11 cellular contexts compared by ENCODE assay signal in genomic region chr1:156060937-156061636, GRCh38. TPM values are rescaled to one million over a fixed set of nuclear protein-coding genes. Genes with fewer than 3 reads are reported as not detected.
DNase-seq lines count a peak whose midpoint lies in the region; ATAC-seq, FAIRE-seq and TF ChIP-seq lines count a peak whose summit lies in the region.
"Had no signal": no experiment of that assay in that cellular context is flagged by ENCODE, and none has a peak within 500 bp of the region (broad histone marks: within the 10 kb centered on the region; RNA-seq: fewer than 3 reads in every experiment).

Gene RAB25, plus strand, starts transcription at chr1:156061160. Its CDS starts 241 bp downstream, at chr1:156061401.

- intact Hi-C loops in CD4-positive, alpha-beta memory T cell (cut with micrococcal nuclease) = no loop called here

- no peaks in the 10 kb centered on the region for H3K27me3 Mint-ChIP-seq in CD4-positive, alpha-beta memory T cell

- peaks cover 3% of the 10 kb centered on the region for H3K79me2 ChIP-seq in mesendoderm (ENCODE audit: control insufficient read depth, insufficient read depth, low read length)

- peak within 1 kb of the TSS; percentile 58 for H3K4ac ChIP-seq in mesendoderm (ENCODE audit: low read depth, low read length)

- no peak for ATAC-seq in GM21390 (IDR thresholded peaks at IDR 0.05; ENCODE audit: unreplicated experiment)
- ATAC-seq: activated T-cell treated with anti-CD3 and anti-CD28 coated beads, Interleukin-2, amount 50 U/mL, for 4 hours had no signal

- no peak within 1 kb of the TSS for H2BK120ac ChIP-seq in mesendoderm (ENCODE audit: low read depth, low read length)

- H2AK5ac ChIP-seq in mesendoderm (ENCODE audit: low read length) = no peak within 1 kb of the TSS

- H2BK5ac ChIP-seq in mesendoderm (ENCODE audit: low read length) = peak within 1 kb of the TSS; percentile 87

- no peaks in the 10 kb centered on the region for H3K4me1 ChIP-seq in CD4-positive, alpha-beta memory T cell (ENCODE audit: insufficient read depth, low read length)
- H3K4me1 ChIP-seq in mesendoderm (ENCODE audit: control insufficient read depth, low read depth, low read length) = peaks cover 5% of the 10 kb centered on the region
- no peaks in the 10 kb centered on the region for H3K4me1 ChIP-seq in effector memory CD4-positive, alpha-beta T cell (ENCODE audit: control insufficient read depth, insufficient read depth, low read length, poor library complexity, severe bottlenecking)

- no peak for TF ChIP-seq CTCF in bronchial epithelial cell (IDR thresholded peaks at IDR 0.05; ENCODE audit: insufficient read depth, low read length, severe bottlenecking)
- no peak for TF ChIP-seq CTCF in coronary artery (IDR thresholded peaks at IDR 0.05)

- no peak for FAIRE-seq in bronchial epithelial cell (lab: Jason Lieb, UNC)

- CTCF ChIA-PET in CD4-positive, alpha-beta memory T cell (lab: Charles Lee; ENCODE audit: partially characterized antibody) = no interaction called here

- H3K9me3 Mint-ChIP-seq in CD4-positive, alpha-beta memory T cell = no peaks in the 10 kb centered on the region
- H3K9me3 Mint-ChIP-seq: activated T-cell treated with anti-CD3 and anti-CD28 coated beads, Interleukin-2, amount 50 U/mL, for 4 hours had no signal

- peaks cover 2 to 9% (median 6%) of the 10 kb centered on the region in 4 donors for H3K4me1 Mint-ChIP-seq in CD4-positive, alpha-beta memory T cell

- DNase-seq in CD4-positive, alpha-beta memory T cell = peak in 2 of 5 donors; percentile 13 to 16
- DNase-seq in NCI-H1105 treated with DMSO at 0.1 percent for 48 hours (lab: John Stamatoyannopoulos, UW) (peak; percentile 43), bronchial epithelial cell (ENCODE audit: low read depth) (peak; percentile 88), mesendoderm (peak; percentile 93), coronary artery (ENCODE audit: low spot score) (no peak)
- no peak for DNase-seq in effector memory CD4-positive, alpha-beta T cell
- no peak for DNase-seq in activated naive CD4-positive, alpha-beta T cell treated with anti-CD3 and anti-CD28 coated beads, Interleukin-2, amount 50 U/mL, for 16 hours
- DNase-seq: activated T-cell treated with anti-CD3 and anti-CD28 coated beads, Interleukin-2, amount 50 U/mL, for 4 hours; effector CD8-positive, alpha-beta T cell had no signal

- H3K27me3 ChIP-seq in CD4-positive, alpha-beta memory T cell (ENCODE audit: insufficient read depth, low read length) = no peaks in the 10 kb centered on the region
- H3K27me3 ChIP-seq in bronchial epithelial cell (ENCODE audit: control insufficient read depth, insufficient read depth, low read length) (no peaks in the 10 kb centered on the region), mesendoderm (ENCODE audit: insufficient read depth, low read length, poor library complexity) (no peaks in the 10 kb centered on the region)
- H3K27me3 ChIP-seq in effector memory CD4-positive, alpha-beta T cell (replicated peaks; ENCODE audit: control insufficient read depth, insufficient read depth, low read length, poor library complexity, severe bottlenecking) = no peaks in the 10 kb centered on the region

- no peak within 1 kb of the TSS for H3K4me3 ChIP-seq in CD4-positive, alpha-beta memory T cell (ENCODE audit: low read length in 2 of 2)
- peak within 1 kb of the TSS; percentile 55 for H3K4me3 ChIP-seq in bronchial epithelial cell (ENCODE audit: low read depth, low read length)
- H3K4me3 ChIP-seq in mesendoderm (ENCODE audit: low read length) = peak within 1 kb of the TSS; percentile 2
- H3K4me3 ChIP-seq in coronary artery = no peak within 1 kb of the TSS
- H3K4me3 ChIP-seq in effector memory CD4-positive, alpha-beta T cell (ENCODE audit: insufficient read depth, low read depth, low read length, poor library complexity, severe bottlenecking) = no peak within 1 kb of the TSS

- no peak within 1 kb of the TSS for H3K27ac ChIP-seq in CD4-positive, alpha-beta memory T cell (ENCODE audit: low read depth, low read length)
- H3K27ac ChIP-seq in mesendoderm (ENCODE audit: low read depth, low read length) = peak within 1 kb of the TSS; percentile 76
- no peak within 1 kb of the TSS for H3K27ac ChIP-seq in coronary artery
- no peak within 1 kb of the TSS for H3K27ac ChIP-seq in effector memory CD4-positive, alpha-beta T cell (ENCODE audit: insufficient read depth, low read length, poor library complexity, severe bottlenecking)

- peak within 1 kb of the TSS; percentile 68 for H3K9ac ChIP-seq in mesendoderm (ENCODE audit: low read length)

- no CpG with 5 or more reads among the region's 11 CpGs for WGBS in mesendoderm (ENCODE audit: extremely low coverage, insufficient coverage, low lambda C conversion rate)

- no peaks in the 10 kb centered on the region for H3K9me3 ChIP-seq in CD4-positive, alpha-beta memory T cell (ENCODE audit: control insufficient read depth in 1 of 2, low read length in 2 of 2)
- no peaks in the 10 kb centered on the region for H3K9me3 ChIP-seq in effector memory CD4-positive, alpha-beta T cell (ENCODE audit: control insufficient read depth, low read length)

- H3K18ac ChIP-seq in mesendoderm (ENCODE audit: low read length) = peak within 1 kb of the TSS; percentile 64

- peak within 1 kb of the TSS; percentile 65 for H3K4me2 ChIP-seq in mesendoderm (ENCODE audit: low read length)

- no peak within 1 kb of the TSS for H4K8ac ChIP-seq in mesendoderm (ENCODE audit: low read depth, low read length)

- peak within 1 kb of the TSS; percentile 86 for H3K56ac ChIP-seq in mesendoderm (ENCODE audit: low read length)

- no peak within 1 kb of the TSS for H4K5ac ChIP-seq in mesendoderm (ENCODE audit: low read length)

- no peaks in the 10 kb centered on the region for H3K79me1 ChIP-seq in mesendoderm (ENCODE audit: low read length)

- peak within 1 kb of the TSS; percentile 94 for H3K23ac ChIP-seq in mesendoderm (ENCODE audit: low read length)

- no peaks in the 10 kb centered on the region for H3K36me3 ChIP-seq in CD4-positive, alpha-beta memory T cell (ENCODE audit: insufficient read depth, low read length)
- H3K36me3 ChIP-seq in bronchial epithelial cell (ENCODE audit: control insufficient read depth, insufficient read depth, low read length) = peaks cover 2% of the 10 kb centered on the region
- H3K36me3 ChIP-seq in mesendoderm (ENCODE audit: control insufficient read depth, insufficient read depth, low read length) = no peaks in the 10 kb centered on the region
- peaks cover 3% of the 10 kb centered on the region for H3K36me3 ChIP-seq in effector memory CD4-positive, alpha-beta T cell (ENCODE audit: control insufficient read depth, insufficient read depth, low read length)

- H3K27ac Mint-ChIP-seq in CD4-positive, alpha-beta memory T cell = peak within 1 kb of the TSS in 4 of 7 donors; percentile 41 to 67 (median 58)

- H2BK15ac ChIP-seq in mesendoderm (replicated peaks; ENCODE audit: low read depth) = peak within 1 kb of the TSS; percentile 76

- peak within 1 kb of the TSS in 3 of 8 donors; percentile 25 to 69 (median 61) for H3K4me3 Mint-ChIP-seq in CD4-positive, alpha-beta memory T cell
- H3K4me3 Mint-ChIP-seq: activated T-cell treated with anti-CD3 and anti-CD28 coated beads, Interleukin-2, amount 50 U/mL, for 4 hours; CD14-positive monocyte had no signal

- H3K36me3 Mint-ChIP-seq in CD4-positive, alpha-beta memory T cell = peaks cover 0 to 8% of the 10 kb centered on the region in 2 donors

- POLR2A ChIA-PET in CD4-positive, alpha-beta memory T cell (lab: Charles Lee; ENCODE audit: partially characterized antibody) = interaction anchor here (1.5 kb wide), 1 partner anchor 738 kb away, joined by 3 read pairs; no protein-coding TSS in a partner anchor

RNA-seq across cellular contexts. Expression of gene RAB25, which starts in this region (rescaled TPM):
- total RNA-seq in CD4-positive, alpha-beta memory T cell = 1 to 10 TPM in 1 of 2 experiments, under 1 TPM in 1; 0.53 to 1.5 TPM
- polyA plus RNA-seq in CD4-positive, alpha-beta memory T cell = 1 to 10 TPM; 5.9 to 6.6 TPM
- total RNA-seq in bronchial epithelial cell = 30.3 and 83.7 TPM in 2 replicates
- polyA plus RNA-seq in mesendoderm (2013, experiment 1 of 2) = 49.9 TPM
- polyA plus RNA-seq in mesendoderm (2013, experiment 2 of 2) = 48.3 TPM
- polyA plus RNA-seq: CD14-positive monocyte had no signal

Comparison
In these comparisons a context has a peak if more than half of its experiments do, and no peak if none do; other contexts are left out.
1. RNA of gene RAB25 (total RNA-seq): 30.3 to 83.7 TPM in bronchial epithelial cell; 0.53 to 1.5 TPM in CD4-positive, alpha-beta memory T cell; every median in the first group is over 10 times any median in the second.
2. DNase-seq: peak in NCI-H1105 treated with DMSO at 0.1 percent for 48 hours (single experiment), bronchial epithelial cell (single experiment) and mesendoderm (single experiment); none in coronary artery (single experiment), effector memory CD4-positive, alpha-beta T cell (0 of 3) and activated naive CD4-positive, alpha-beta T cell treated with anti-CD3 and anti-CD28 coated beads, Interleukin-2, amount 50 U/mL, for 16 hours (single experiment).
3. H3K4me3 ChIP-seq: peak in bronchial epithelial cell (single experiment) and mesendoderm (single experiment); none in CD4-positive, alpha-beta memory T cell (0 of 2), coronary artery (single experiment) and effector memory CD4-positive, alpha-beta T cell (single experiment).